Comparison of ENCODE assay signal across 2 cellular contexts in genomic region chr3:160667452-160667851, GRCh38.
TF ChIP-seq lines count a peak whose summit lies in the region.

No MANE protein-coding gene starts in this region.

TF ChIP-seq in A549, 52 proteins besides CTCF, POLR2A, EP300 and RAD21 (continued from another document):
- TF ChIP-seq MAX (IDR thresholded peaks at IDR 0.05) (0 out of 2 replicates have a peak, but pooled peaks have one; percentile 13), NFE2L2 (conservative IDR thresholded peaks at IDR 0.05; ENCODE audit: low read length) (no peak)
TF ChIP-seq in A549: peak in this region for 4.

TF ChIP-seq in HEK293, 187 proteins besides CTCF, POLR2A, EP300 and RAD21 (continued from another document and continues in another):
- no peak for TF ChIP-seq ZNF488 (tag by site-specific recombination; IDR thresholded peaks at IDR 0.05)
- TF ChIP-seq ZNF341 (tag by site-specific recombination; IDR thresholded peaks at IDR 0.05; ENCODE audit: low read depth) = no peak
- TF ChIP-seq YY2 (tag by site-specific recombination; IDR thresholded peaks at IDR 0.05) = no peak
- TF ChIP-seq ZNF239 (tag by site-specific recombination; IDR thresholded peaks at IDR 0.05) = no peak
- TF ChIP-seq ZNF211 (tag by site-specific recombination; IDR thresholded peaks at IDR 0.05; ENCODE audit: low read depth) = no peak
- no peak for TF ChIP-seq ZBTB49 (tag by site-specific recombination; IDR thresholded peaks at IDR 0.05; ENCODE audit: low read depth)
- TF ChIP-seq OVOL3 (tag by site-specific recombination; IDR thresholded peaks at IDR 0.05) = no peak
- TF ChIP-seq, protein P1, sequence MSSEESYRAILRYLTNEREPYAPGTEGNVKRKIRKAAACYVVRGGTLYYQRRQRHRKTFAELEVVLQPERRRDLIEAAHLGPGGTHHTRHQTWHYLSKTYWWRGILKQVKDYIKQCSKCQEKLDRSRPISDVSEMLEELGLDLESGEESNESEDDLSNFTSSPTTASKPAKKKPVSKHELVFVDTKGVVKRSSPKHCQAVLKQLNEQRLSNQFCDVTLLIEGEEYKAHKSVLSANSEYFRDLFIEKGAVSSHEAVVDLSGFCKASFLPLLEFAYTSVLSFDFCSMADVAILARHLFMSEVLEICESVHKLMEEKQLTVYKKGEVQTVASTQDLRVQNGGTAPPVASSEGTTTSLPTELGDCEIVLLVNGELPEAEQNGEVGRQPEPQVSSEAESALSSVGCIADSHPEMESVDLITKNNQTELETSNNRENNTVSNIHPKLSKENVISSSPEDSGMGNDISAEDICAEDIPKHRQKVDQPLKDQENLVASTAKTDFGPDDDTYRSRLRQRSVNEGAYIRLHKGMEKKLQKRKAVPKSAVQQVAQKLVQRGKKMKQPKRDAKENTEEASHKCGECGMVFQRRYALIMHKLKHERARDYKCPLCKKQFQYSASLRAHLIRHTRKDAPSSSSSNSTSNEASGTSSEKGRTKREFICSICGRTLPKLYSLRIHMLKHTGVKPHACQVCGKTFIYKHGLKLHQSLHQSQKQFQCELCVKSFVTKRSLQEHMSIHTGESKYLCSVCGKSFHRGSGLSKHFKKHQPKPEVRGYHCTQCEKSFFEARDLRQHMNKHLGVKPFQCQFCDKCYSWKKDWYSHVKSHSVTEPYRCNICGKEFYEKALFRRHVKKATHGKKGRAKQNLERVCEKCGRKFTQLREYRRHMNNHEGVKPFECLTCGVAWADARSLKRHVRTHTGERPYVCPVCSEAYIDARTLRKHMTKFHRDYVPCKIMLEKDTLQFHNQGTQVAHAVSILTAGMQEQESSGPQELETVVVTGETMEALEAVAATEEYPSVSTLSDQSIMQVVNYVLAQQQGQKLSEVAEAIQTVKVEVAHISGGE (tag by site-specific recombination; conservative IDR thresholded peaks at IDR 0.05; ENCODE audit: low read depth) = no peak
- TF ChIP-seq ZNF2 (tag by site-specific recombination; IDR thresholded peaks at IDR 0.05) = no peak
- no peak for TF ChIP-seq ZNF510 (tag by site-specific recombination; IDR thresholded peaks at IDR 0.05; ENCODE audit: insufficient replicate concordance)
- no peak for TF ChIP-seq ZNF560 (tag by site-specific recombination; IDR thresholded peaks at IDR 0.05; ENCODE audit: borderline replicate concordance)
- TF ChIP-seq ZNF548 (tag by site-specific recombination; IDR thresholded peaks at IDR 0.05) = no peak
- TF ChIP-seq ZFP41 (tag by site-specific recombination; IDR thresholded peaks at IDR 0.05; ENCODE audit: borderline replicate concordance) = no peak
- no peak for TF ChIP-seq ZBTB7A (tag by site-specific recombination; IDR thresholded peaks at IDR 0.05; ENCODE audit: low read depth)
- no peak for TF ChIP-seq ZNF19 (tag by site-specific recombination; IDR thresholded peaks at IDR 0.05; ENCODE audit: low read depth)
- no peak for TF ChIP-seq KLF9 (tag by site-specific recombination; IDR thresholded peaks at IDR 0.05; ENCODE audit: low read depth)
- TF ChIP-seq ZNF473 (tag by site-specific recombination; IDR thresholded peaks at IDR 0.05) = no peak
- no peak for TF ChIP-seq ZNF175 (tag by site-specific recombination; IDR thresholded peaks at IDR 0.05)
- TF ChIP-seq YY1 (tag by site-specific recombination; IDR thresholded peaks at IDR 0.05) = no peak
- no peak for TF ChIP-seq BCL11A (tag by site-specific recombination; IDR thresholded peaks at IDR 0.05; ENCODE audit: low read depth)
- TF ChIP-seq ZSCAN5A (tag by site-specific recombination; IDR thresholded peaks at IDR 0.05) = no peak
- TF ChIP-seq, protein P2, sequence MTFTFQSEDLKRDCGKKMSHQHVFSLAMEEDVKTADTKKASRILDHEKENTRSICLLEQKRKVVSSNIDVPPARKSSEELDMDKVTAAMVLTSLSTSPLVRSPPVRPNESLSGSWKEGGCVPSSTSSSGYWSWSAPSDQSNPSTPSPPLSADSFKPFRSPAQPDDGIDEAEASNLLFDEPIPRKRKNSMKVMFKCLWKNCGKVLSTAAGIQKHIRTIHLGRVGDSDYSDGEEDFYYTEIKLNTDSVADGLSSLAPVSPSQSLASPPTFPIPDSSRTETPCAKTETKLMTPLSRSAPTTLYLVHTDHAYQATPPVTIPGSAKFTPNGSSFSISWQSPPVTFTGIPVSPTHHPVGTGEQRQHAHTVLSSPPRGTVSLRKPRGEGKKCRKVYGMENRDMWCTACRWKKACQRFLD (tag by site-specific recombination; IDR thresholded peaks at IDR 0.05) = no peak
- no peak for TF ChIP-seq ZNF169 (tag by site-specific recombination; IDR thresholded peaks at IDR 0.05)
- TF ChIP-seq ZNF221 (tag by site-specific recombination; IDR thresholded peaks at IDR 0.05; ENCODE audit: borderline replicate concordance) = no peak
- TF ChIP-seq ZNF140 (tag by site-specific recombination; IDR thresholded peaks at IDR 0.05) = no peak
- TF ChIP-seq SCRT1 (tag by site-specific recombination; IDR thresholded peaks at IDR 0.05; ENCODE audit: borderline replicate concordance) = no peak
- TF ChIP-seq TCF7L2 (IDR thresholded peaks at IDR 0.05; ENCODE audit: borderline replicate concordance, low read depth, low read length) = no peak
- TF ChIP-seq ZNF707 (tag by site-specific recombination; IDR thresholded peaks at IDR 0.05) = no peak
- TF ChIP-seq ZNF394 (tag by site-specific recombination; IDR thresholded peaks at IDR 0.05; ENCODE audit: borderline replicate concordance) = no peak
- no peak for TF ChIP-seq ZNF133 (tag by site-specific recombination; IDR thresholded peaks at IDR 0.05)
- TF ChIP-seq PRDM10 (tag by site-specific recombination; IDR thresholded peaks at IDR 0.05) = peak; percentile 12; the same call in 1 of the 2 replicates
- TF ChIP-seq, protein P3, sequence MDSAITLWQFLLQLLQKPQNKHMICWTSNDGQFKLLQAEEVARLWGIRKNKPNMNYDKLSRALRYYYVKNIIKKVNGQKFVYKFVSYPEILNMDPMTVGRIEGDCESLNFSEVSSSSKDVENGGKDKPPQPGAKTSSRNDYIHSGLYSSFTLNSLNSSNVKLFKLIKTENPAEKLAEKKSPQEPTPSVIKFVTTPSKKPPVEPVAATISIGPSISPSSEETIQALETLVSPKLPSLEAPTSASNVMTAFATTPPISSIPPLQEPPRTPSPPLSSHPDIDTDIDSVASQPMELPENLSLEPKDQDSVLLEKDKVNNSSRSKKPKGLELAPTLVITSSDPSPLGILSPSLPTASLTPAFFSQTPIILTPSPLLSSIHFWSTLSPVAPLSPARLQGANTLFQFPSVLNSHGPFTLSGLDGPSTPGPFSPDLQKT (IDR thresholded peaks at IDR 0.05; ENCODE audit: borderline replicate concordance, low read depth, low read length) = no peak
- no peak for TF ChIP-seq ZNF324 (tag by site-specific recombination; IDR thresholded peaks at IDR 0.05)
- no peak for TF ChIP-seq KLF16 (tag by site-specific recombination; IDR thresholded peaks at IDR 0.05)
- TF ChIP-seq ZNF76 (tag by site-specific recombination; IDR thresholded peaks at IDR 0.05; ENCODE audit: borderline replicate concordance, low read depth) = no peak
- no peak for TF ChIP-seq ZFP3 (tag by site-specific recombination; IDR thresholded peaks at IDR 0.05; ENCODE audit: low read depth)
- TF ChIP-seq ZNF335 (tag by site-specific recombination; conservative IDR thresholded peaks at IDR 0.05) = no peak
- TF ChIP-seq OSR2 (tag by site-specific recombination; IDR thresholded peaks at IDR 0.05) = no peak
- peak; percentile 58 for TF ChIP-seq GLIS2 (tag by site-specific recombination; IDR thresholded peaks at IDR 0.05)
- TF ChIP-seq ZNF391 (tag by site-specific recombination; IDR thresholded peaks at IDR 0.05; ENCODE audit: borderline replicate concordance, low read depth) = no peak
- TF ChIP-seq REST (tag by site-specific recombination; IDR thresholded peaks at IDR 0.05) = no peak
- TF ChIP-seq MYNN (tag by site-specific recombination; IDR thresholded peaks at IDR 0.05; ENCODE audit: borderline replicate concordance) = no peak
- TF ChIP-seq ZNF843 (tag by site-specific recombination; IDR thresholded peaks at IDR 0.05) = no peak
- TF ChIP-seq GFI1B (tag by site-specific recombination; IDR thresholded peaks at IDR 0.05) = peak; percentile 57; the same call in 1 of the 2 replicates
- TF ChIP-seq ZNF350 (tag by site-specific recombination; IDR thresholded peaks at IDR 0.05) = no peak
